In genomic region chr2:176092270-176093144, GRCh38 we compare ENCODE assay signal across 8 cellular contexts. TPM values are rescaled to one million over a fixed set of nuclear protein-coding genes. Genes with fewer than 3 reads are reported as not detected.
DNase-seq lines count a peak whose midpoint lies in the region; ATAC-seq and TF ChIP-seq lines count a peak whose summit lies in the region.

HOXD13 (plus strand) TSS chr2:176092721; CDS start chr2:176092891, 170 bp downstream.

- no TSS peak for BruUV-seq in MCF 10A (replicated peaks; lab: Mats Ljungman, UMichigan)

- DNase-seq in breast epithelium (ENCODE audit: low spot score in 2 of 2): no peak
- DNase-seq in MCF 10A (ENCODE audit: unreplicated experiment): no peak
- peak in 1 of 2 experiments; percentile 26 for DNase-seq in SJSA1 (ENCODE audit: low read depth in 1 of 2, low spot score in 2 of 2)
- DNase-seq in T-helper 9 cell: no peak
- DNase-seq in stimulated activated CD4-positive, alpha-beta T cell treated with anti-CD3 and anti-CD28 coated beads, Interleukin-4, amount 100 ng/mL, for 1 hour: no peak

- ATAC-seq in GM19452 (IDR thresholded peaks at IDR 0.05; ENCODE audit: unreplicated experiment): no peak

- POLR2A ChIA-PET in MCF 10A (lab: Yijun Ruan, JAX): no interaction called here

- H3K36me3 Mint-ChIP-seq in MCF 10A (ENCODE audit: insufficient read depth, unreplicated experiment): peaks cover 2% of the 10 kb centered on the region

- peaks cover 5% of the 10 kb centered on the region in 2 donors for H3K4me1 ChIP-seq in breast epithelium
- peaks cover 25% of the 10 kb centered on the region for H3K4me1 ChIP-seq in SJSA1 (replicated peaks)
- peaks cover 14% of the 10 kb centered on the region; the same call in 1 of the 2 replicates for H3K4me1 ChIP-seq in iPS-20b (ENCODE audit: insufficient read depth, low read length)
- peaks cover 2% of the 10 kb centered on the region for H3K4me1 ChIP-seq in thymus (ENCODE audit: control insufficient read depth, insufficient read depth, low read length)

- no peak within 1 kb of the TSS for H3K4me3 Mint-ChIP-seq in MCF 10A (ENCODE audit: unreplicated experiment)

- H3K9me3 ChIP-seq in breast epithelium (no peaks in the 10 kb centered on the region), SJSA1 (replicated peaks) (no peaks in the 10 kb centered on the region; the same call in 1 of the 2 replicates), iPS-20b (ENCODE audit: insufficient read depth, low read depth, low read length) (peaks cover 16% of the 10 kb centered on the region), thymus (ENCODE audit: control insufficient read depth) (peaks cover under 1% of the 10 kb centered on the region)

- intact Hi-C loops in breast epithelium (cut with DNase I; ENCODE audit: low total_unique reads): no loop called here
- intact Hi-C loops in MCF 10A (cut with micrococcal nuclease): no loop called here

- no peak for TF ChIP-seq POLR2A in breast epithelium (IDR thresholded peaks at IDR 0.05)

- H3K4me1 Mint-ChIP-seq in MCF 10A (ENCODE audit: insufficient read depth, unreplicated experiment): peaks cover 12% of the 10 kb centered on the region

- no peaks in the 10 kb centered on the region for H3K36me3 ChIP-seq in breast epithelium
- H3K36me3 ChIP-seq in SJSA1: no peaks in the 10 kb centered on the region
- no peaks in the 10 kb centered on the region for H3K36me3 ChIP-seq in iPS-20b (ENCODE audit: insufficient read depth, low read depth, low read length)
- H3K36me3 ChIP-seq in thymus (ENCODE audit: control insufficient read depth, insufficient read depth): no peaks in the 10 kb centered on the region

- TF ChIP-seq CTCF in breast epithelium (IDR thresholded peaks at IDR 0.05): no peak
- no peak for TF ChIP-seq CTCF in MCF 10A (IDR thresholded peaks at IDR 0.05; ENCODE audit: unreplicated experiment)

- H3K27me3 Mint-ChIP-seq in MCF 10A (ENCODE audit: insufficient read depth, unreplicated experiment): peaks cover 77% of the 10 kb centered on the region

- CTCF ChIA-PET in MCF 10A (lab: Yijun Ruan, JAX): interaction anchor here (0.5 to 1.0 kb wide), 3 partner anchors 13 to 19 kb away, joined by 3 read pairs; no protein-coding TSS in a partner anchor

- no peak within 1 kb of the TSS for H3K9ac ChIP-seq in iPS-20b (ENCODE audit: low read depth, low read length)

- H3K4me3 ChIP-seq in breast epithelium: peak within 1 kb of the TSS; percentile 10 to 63 (median 35)
- peak within 1 kb of the TSS; percentile 52 for H3K4me3 ChIP-seq in SJSA1
- peak within 1 kb of the TSS; percentile 32; the same call in 1 of the 2 replicates for H3K4me3 ChIP-seq in iPS-20b (ENCODE audit: low read length)
- H3K4me3 ChIP-seq in thymus (ENCODE audit: low read length): peak within 1 kb of the TSS; percentile 26

- H3K9me3 Mint-ChIP-seq in MCF 10A (ENCODE audit: unreplicated experiment): no peaks in the 10 kb centered on the region

- WGBS in thymus: 3% methylated on average over 95 of the region's 95 CpGs

- H3K27ac ChIP-seq in breast epithelium (no peak within 1 kb of the TSS), SJSA1 (no peak within 1 kb of the TSS), iPS-20b (ENCODE audit: low read length) (no peak within 1 kb of the TSS), thymus (ENCODE audit: low read depth) (no peak within 1 kb of the TSS)

- H3K27ac Mint-ChIP-seq in MCF 10A (ENCODE audit: low read depth, unreplicated experiment): no peak within 1 kb of the TSS

- H3K27me3 ChIP-seq in breast epithelium: peaks cover 12 to 99% of the 10 kb centered on the region in 2 donors
- peaks cover 86% of the 10 kb centered on the region for H3K27me3 ChIP-seq in SJSA1 (replicated peaks)
- peaks cover 100% of the 10 kb centered on the region for H3K27me3 ChIP-seq in iPS-20b (ENCODE audit: insufficient read depth, low read length)
- H3K27me3 ChIP-seq in thymus (ENCODE audit: control insufficient read depth, insufficient read depth): peaks cover 87% of the 10 kb centered on the region

RNA-seq across cellular contexts. Expression of gene HOXD13, which starts in this region (rescaled TPM):
- total RNA-seq in breast epithelium (not detected), MCF 10A (2022) (not detected in 2 replicates)
- total RNA-seq in SJSA1 (2014; rRNA removed; shearing (Covaris generic)): 0.06 and 0.50 TPM in 2 replicates
- polyA plus RNA-seq in thymus: 0.11 TPM
